19 cellular contexts compared by ENCODE assay signal in genomic region chr12:130214686-130215370, GRCh38. TPM values are rescaled to one million over a fixed set of nuclear protein-coding genes. Genes with fewer than 3 reads are reported as not detected.
DNase-seq lines count a peak whose midpoint lies in the region; ATAC-seq, FAIRE-seq and TF ChIP-seq lines count a peak whose summit lies in the region.
"Had no signal": no experiment of that assay in that cellular context is flagged by ENCODE, and none has a peak within 500 bp of the region (broad histone marks: within the 10 kb centered on the region; RNA-seq: fewer than 3 reads in every experiment).

No MANE protein-coding gene starts in this region.

- H3K36me3 ChIP-seq in GM23338 (ENCODE audit: insufficient read depth) (no peaks in the 10 kb centered on the region), esophagus (ENCODE audit: control insufficient read depth in 2 of 2, insufficient read depth in 2 of 2, low read length in 1 of 2) (no peaks in the 10 kb centered on the region), mesendoderm (ENCODE audit: control insufficient read depth, insufficient read depth, low read length) (no peaks in the 10 kb centered on the region), pancreas (no peaks in the 10 kb centered on the region)

- peaks cover 14% of the 10 kb centered on the region; the same call in 2 of the 3 replicates for H3K9me3 Mint-ChIP-seq in GM23338
- H3K9me3 Mint-ChIP-seq in osteocyte (ENCODE audit: unreplicated experiment) = peaks cover 47% of the 10 kb centered on the region

- DNase-seq in GM23338 (ENCODE audit: low spot score) = peak; percentile 8
- peak; percentile 68 for DNase-seq in UCSD-AML1 (lab: John Stamatoyannopoulos, UW; ENCODE audit: unreplicated experiment)
- DNase-seq in mesendoderm = peak; percentile 39
- DNase-seq in pancreas = no peak
- no peak for DNase-seq in osteocyte (ENCODE audit: extremely low spot score, unreplicated experiment)
- DNase-seq: COR-L47, NCI-H187 treated with DMSO at 0.1 percent for 48 hours, NCI-H2171, NCI-H446 treated with DMSO at 0.1 percent for 48 hours, NCI-H748 treated with DMSO at 0.1 percent for 48 hours, SHP77 had no signal

- ATAC-seq in GM23338 (no peak), GM18907 (IDR thresholded peaks at IDR 0.05; ENCODE audit: unreplicated experiment) (no peak), pancreas (no peak)
- ATAC-seq: A549, K562 had no signal

- H2BK120ac ChIP-seq in mesendoderm (ENCODE audit: low read depth, low read length) = no peak overlapping the region

- peak in 1 of 2 experiments; percentile 33; a peak in 2 of 4 replicates for TF ChIP-seq CTCF in GM23338 (conservative IDR thresholded peaks at IDR 0.05; ENCODE audit: low read depth in 2 of 2)
- no peak for TF ChIP-seq CTCF in pancreas (IDR thresholded peaks at IDR 0.05)
- TF ChIP-seq CTCF in osteocyte (IDR thresholded peaks at IDR 0.05) = no peak

- no peak overlapping the region for H3K4ac ChIP-seq in mesendoderm (ENCODE audit: low read depth, low read length)

- H3K4me1 ChIP-seq in GM23338 (ENCODE audit: insufficient read depth) (no peaks in the 10 kb centered on the region), esophagus (ENCODE audit: control insufficient read depth in 2 of 2, insufficient read depth in 2 of 2, low read length in 1 of 2) (peaks cover 2 to 6% of the 10 kb centered on the region in 2 donors), mesendoderm (ENCODE audit: control insufficient read depth, low read depth, low read length) (no peaks in the 10 kb centered on the region), pancreas (no peaks in the 10 kb centered on the region)
- H3K4me1 ChIP-seq: A549 had no signal

- H3K4me1 Mint-ChIP-seq in GM23338 (no peaks in the 10 kb centered on the region), osteocyte (ENCODE audit: unreplicated experiment) (no peaks in the 10 kb centered on the region)

- H3K18ac ChIP-seq in mesendoderm (ENCODE audit: low read length) = no peak overlapping the region

- no peak overlapping the region for H3K56ac ChIP-seq in mesendoderm (ENCODE audit: low read length)

- no peak overlapping the region for H4K5ac ChIP-seq in mesendoderm (ENCODE audit: low read length)

- H3K36me3 Mint-ChIP-seq in GM23338 (ENCODE audit: low read depth) = peaks cover 59% of the 10 kb centered on the region
- no peaks in the 10 kb centered on the region for H3K36me3 Mint-ChIP-seq in osteocyte (ENCODE audit: unreplicated experiment)

- H3K27me3 ChIP-seq in GM23338 (ENCODE audit: insufficient read depth) = peaks cover 32% of the 10 kb centered on the region
- no peaks in the 10 kb centered on the region for H3K27me3 ChIP-seq in esophagus (ENCODE audit: control insufficient read depth in 1 of 2, insufficient read depth in 2 of 2, low read length in 2 of 2)
- no peaks in the 10 kb centered on the region for H3K27me3 ChIP-seq in mesendoderm (ENCODE audit: insufficient read depth, low read length, poor library complexity)
- peaks cover 0 to 4% (median 2%) of the 10 kb centered on the region in 4 donors for H3K27me3 ChIP-seq in pancreas

- no peaks in the 10 kb centered on the region for H4K20me1 ChIP-seq in GM23338 (replicated peaks; ENCODE audit: insufficient read depth)

- H3K4me3 Mint-ChIP-seq in GM23338 (no peak overlapping the region), osteocyte (ENCODE audit: unreplicated experiment) (no peak overlapping the region)

- H3K79me2 ChIP-seq in GM23338 (replicated peaks; ENCODE audit: insufficient read depth) = no peaks in the 10 kb centered on the region
- no peaks in the 10 kb centered on the region for H3K79me2 ChIP-seq in mesendoderm (ENCODE audit: control insufficient read depth, insufficient read depth, low read length)

- no peak overlapping the region for H2AK5ac ChIP-seq in mesendoderm (ENCODE audit: low read length)

- H3K27ac ChIP-seq in GM23338 (ENCODE audit: low read depth) = no peak overlapping the region
- H3K27ac ChIP-seq in esophagus (ENCODE audit: low read depth in 2 of 2, low read length in 1 of 2) = peak overlapping the region; percentile 59 to 78
- H3K27ac ChIP-seq in mesendoderm (ENCODE audit: low read depth, low read length) = no peak overlapping the region
- no peak overlapping the region for H3K27ac ChIP-seq in pancreas
- H3K27ac ChIP-seq: A549, C4-2B, HL-60 had no signal

- H3K9me2 ChIP-seq in GM23338 (ENCODE audit: insufficient read depth) = no peaks in the 10 kb centered on the region

- H3K27ac Mint-ChIP-seq in GM23338 = no peak overlapping the region
- no peak overlapping the region for H3K27ac Mint-ChIP-seq in osteocyte (ENCODE audit: unreplicated experiment)

- H3K79me1 ChIP-seq in mesendoderm (ENCODE audit: low read length) = no peaks in the 10 kb centered on the region

- WGBS in esophagus, 2 donors = 35 to 44% methylated on average over 15 of the region's 15 CpGs
- no CpG with 5 or more reads among the region's 15 CpGs for WGBS in mesendoderm (ENCODE audit: extremely low coverage, insufficient coverage, low lambda C conversion rate)
- WGBS in pancreas, 2 donors = 43 to 54% methylated on average over 15 of the region's 15 CpGs

- H2BK5ac ChIP-seq in mesendoderm (ENCODE audit: low read length) = no peak overlapping the region

- no peak overlapping the region for H3K4me2 ChIP-seq in GM23338
- H3K4me2 ChIP-seq in mesendoderm (ENCODE audit: low read length) = no peak overlapping the region
- H3K4me2 ChIP-seq: A549 had no signal

- H3K27me3 Mint-ChIP-seq in GM23338 (ENCODE audit: insufficient read depth, low read depth, poor library complexity) (peaks cover 3% of the 10 kb centered on the region), osteocyte (ENCODE audit: unreplicated experiment) (no peaks in the 10 kb centered on the region)

- H2AFZ ChIP-seq in GM23338 = no peak overlapping the region

- H3K4me3 ChIP-seq in GM23338 = no peak overlapping the region
- H3K4me3 ChIP-seq in esophagus (ENCODE audit: low read depth in 1 of 2, low read length in 2 of 2) = no peak overlapping the region
- H3K4me3 ChIP-seq in mesendoderm (ENCODE audit: low read length) = no peak overlapping the region
- no peak overlapping the region for H3K4me3 ChIP-seq in pancreas
- H3K4me3 ChIP-seq: A549, K562 had no signal

- no peak overlapping the region for H4K8ac ChIP-seq in mesendoderm (ENCODE audit: low read depth, low read length)

- H2BK15ac ChIP-seq in mesendoderm (replicated peaks; ENCODE audit: low read depth) = no peak overlapping the region

- no peak for FAIRE-seq in pancreas (lab: Jason Lieb, UNC)
- FAIRE-seq: A549, GM19239, K562 had no signal

- no peaks in the 10 kb centered on the region for H3F3A ChIP-seq in GM23338 (replicated peaks; ENCODE audit: low read depth)

- peaks cover 0 to 3% of the 10 kb centered on the region in 2 donors for H3K9me3 ChIP-seq in esophagus (ENCODE audit: control insufficient read depth in 2 of 2, insufficient read depth in 1 of 2, low read depth in 1 of 2, low read length in 1 of 2)
- no peaks in the 10 kb centered on the region for H3K9me3 ChIP-seq in pancreas
- H3K9me3 ChIP-seq: A549 had no signal

- intact Hi-C loops in pancreas (cut with DNase I) = no loop called here

- no peak overlapping the region for H3K23ac ChIP-seq in mesendoderm (ENCODE audit: low read length)

- H3K9ac ChIP-seq in mesendoderm (ENCODE audit: low read length) = no peak overlapping the region

TF ChIP-seq in GM23338, 12 proteins besides CTCF, POLR2A, EP300 and RAD21:
- no peak for TF ChIP-seq EZH2 (IDR thresholded peaks at IDR 0.05; ENCODE audit: low read depth, unreplicated experiment)
- TF ChIP-seq ETS1 (IDR thresholded peaks at IDR 0.05) = no peak

RNA-seq across cellular contexts. Expression of gene FZD10, which starts 52.6 kb away (rescaled TPM):
- total RNA-seq in GM23338 (2014; rRNA removed; shearing (Covaris generic)) = 0.35 and 0.45 TPM in 2 replicates
- polyA plus RNA-seq in GM23338 (2016; fragmentation: Nextera tagmentation; extraction: Ambion mirVana) (0.11 and 0.14 TPM in 2 replicates), esophagus (10 to 100 TPM in 1 of 2 donors, 1 to 10 TPM in 1; 7.2 to 18.7 TPM), pancreas (under 1 TPM; 0.04 to 0.07 TPM)
- polyA plus RNA-seq in mesendoderm (2013, experiment 1 of 2) = 0.86 TPM
- polyA plus RNA-seq in mesendoderm (2013, experiment 2 of 2) = 0.87 TPM
- total RNA-seq in pancreas (under 1 TPM; 0.09 to 0.26 (median 0.16) TPM), osteocyte (not detected in 2 replicates)
- total RNA-seq: K562, M059J had no signal
- polyA plus RNA-seq: A549, K562 had no signal

Comparison
In these comparisons a context has a peak if more than half of its experiments do, and no peak if none do; other contexts are left out.
1. DNase-seq: peak in GM23338 (single experiment), UCSD-AML1 (single experiment) and mesendoderm (single experiment); none in pancreas (0 of 6) and osteocyte (single experiment).
2. H3K27ac ChIP-seq: peak in esophagus (2 of 2); none in GM23338 (single experiment), mesendoderm (single experiment) and pancreas (0 of 4).